In genomic region chr2:64478036-64478435, GRCh38 we compare ENCODE assay signal across 24 cellular contexts.
"Had no signal": no experiment of that assay in that cellular context is flagged by ENCODE, and none has a peak within 500 bp of the region (broad histone marks: within the 10 kb centered on the region; RNA-seq: fewer than 3 reads in every experiment).

No MANE protein-coding gene starts in this region.

- ATAC-seq: left ventricle myocardium superior; natural killer cell treated with Interleukin-12 subunit alpha and Interleukin-12 subunit beta and Interleukin-15 and Interleukin-18, amount 100 ng/mL, for 72 hours; right cardiac atrium had no signal

- H3K27ac Mint-ChIP-seq: endodermal cell; natural killer cell treated with Interleukin-12 subunit alpha and Interleukin-12 subunit beta and Interleukin-15 and Interleukin-18, amount 100 ng/mL, for 72 hours; neural progenitor cell had no signal

- H3K27ac ChIP-seq: neural progenitor cell, ovary, suprapubic skin, thyroid gland, upper lobe of left lung, uterus had no signal

- H3K4me3 Mint-ChIP-seq: endodermal cell; natural killer cell treated with Interleukin-12 subunit alpha and Interleukin-12 subunit beta and Interleukin-15 and Interleukin-18, amount 100 ng/mL, for 72 hours; neural progenitor cell had no signal

- H3K4me2 ChIP-seq: neural progenitor cell had no signal

- DNase-seq: dermis blood vessel endothelial cell; endodermal cell; erythroblast; foreskin melanocyte; head of caudate nucleus; hippocampal formation; left colon; left ventricle myocardium superior; mesenchymal stem cell; midbrain; nucleus accumbens; ovary; right cardiac atrium; small intestine; stimulated activated CD4-positive, alpha-beta T cell treated with anti-CD3 and anti-CD28 coated beads, Interleukin-12 subunit alpha, Interleukin-12 subunit beta, amount 100 ng/mL, for 4 hours; stimulated activated CD4-positive, alpha-beta T cell treated with anti-CD3 and anti-CD28 coated beads, Interleukin-2, amount 100 ng/mL, for 48 hours; stimulated activated naive CD8-positive, alpha-beta T cell treated with anti-CD3 and anti-CD28 coated beads, Interleukin-15, Interleukin-2, amounts not matched to agents 100 U/mL and 50 U/mL, for 24 hours; thyroid gland; upper lobe of left lung; uterus had no signal

- H3K27me3 ChIP-seq: neural progenitor cell, ovary, suprapubic skin, thyroid gland, upper lobe of left lung, uterus had no signal

- H3K9me3 ChIP-seq: ovary, suprapubic skin, thyroid gland, upper lobe of left lung, uterus had no signal

- H3K9me3 Mint-ChIP-seq: endodermal cell; natural killer cell treated with Interleukin-12 subunit alpha and Interleukin-12 subunit beta and Interleukin-15 and Interleukin-18, amount 100 ng/mL, for 72 hours; neural progenitor cell had no signal

- H3K4me3 ChIP-seq: lung, neural progenitor cell, ovary, suprapubic skin, thyroid gland, upper lobe of left lung, uterus had no signal

- H3K9ac ChIP-seq: neural progenitor cell had no signal

- H3K36me3 ChIP-seq: neural progenitor cell, ovary, suprapubic skin, thyroid gland, upper lobe of left lung, uterus had no signal

- H3K4me1 ChIP-seq: upper lobe of left lung, uterus had no signal

- H2AFZ ChIP-seq: neural progenitor cell had no signal

- H3K36me3 Mint-ChIP-seq: natural killer cell treated with Interleukin-12 subunit alpha and Interleukin-12 subunit beta and Interleukin-15 and Interleukin-18, amount 100 ng/mL, for 72 hours; neural progenitor cell had no signal
